Comparison of ENCODE assay signal across 8 cellular contexts in the genomic region with DNA sequence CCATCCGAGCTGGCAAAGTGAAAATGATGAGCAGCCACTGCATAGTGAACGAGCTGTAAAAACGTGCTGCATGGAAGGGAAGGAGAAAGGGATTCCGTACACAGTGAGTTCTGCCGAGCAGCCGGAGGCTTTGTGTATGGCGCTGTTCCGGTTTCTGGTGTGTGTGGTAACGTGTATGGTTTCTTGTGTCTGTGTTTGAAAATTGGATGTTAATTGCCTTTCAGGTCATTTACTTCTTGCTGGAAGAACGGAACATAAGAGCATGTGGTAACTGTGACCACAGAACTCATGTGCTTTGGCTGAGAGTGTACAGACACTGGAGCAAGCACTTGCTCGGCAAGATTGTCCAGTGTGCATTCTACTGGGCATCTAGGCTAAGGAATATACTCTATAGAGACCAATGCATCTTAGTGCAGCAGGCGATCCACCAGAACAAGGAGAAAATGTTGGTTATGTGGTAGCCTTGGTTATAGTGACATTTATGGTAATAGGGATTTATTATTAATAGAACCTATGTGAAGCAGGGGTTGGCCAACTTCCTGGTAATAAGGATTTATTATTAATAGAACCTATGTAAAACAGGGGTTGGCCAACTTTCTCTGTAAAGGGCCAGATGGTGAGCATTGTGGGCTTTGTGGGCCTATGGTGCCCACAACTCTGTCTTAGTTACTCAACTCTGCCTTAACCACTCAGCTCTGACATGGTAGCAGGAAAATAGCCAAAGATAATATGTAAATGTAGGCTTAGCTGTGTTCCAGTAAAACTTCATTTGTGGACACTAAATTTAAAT. TPM values are rescaled to one million over a fixed set of nuclear protein-coding genes. Genes with fewer than 3 reads are reported as not detected.
A peak's percentile ranks its signal among the peaks of the same experiment; 100 is the strongest.
DNase-seq lines count a peak whose midpoint lies in the region; ATAC-seq and TF ChIP-seq lines count a peak whose summit lies in the region.

No MANE protein-coding gene starts in this region.

- no peaks in the 10 kb centered on the region for H4K20me1 ChIP-seq in osteoblast (ENCODE audit: insufficient read depth, low read length)

- in situ Hi-C loops in GM13976 (cut with MboI; ENCODE audit: low sequenced_read_pairs, unreplicated experiment), result loop anchor here (10.0 to 25.0 kb wide), 2 partner anchors 174 to 367 kb away; no protein-coding TSS in a partner anchor

- peaks cover 51% of the 10 kb centered on the region for H3K79me2 ChIP-seq in osteoblast (ENCODE audit: insufficient read depth, low read length)

- TF ChIP-seq CTCF in osteoblast (IDR thresholded peaks at IDR 0.05; ENCODE audit: extremely low read depth, low read depth, low read length) (no peak), heart left ventricle (IDR thresholded peaks at IDR 0.05) (no peak), GM13976 (IDR thresholded peaks at IDR 0.05; ENCODE audit: borderline replicate concordance, control extremely low read depth, extremely low read depth, insufficient read depth, missing control alignments) (no peak)

- peak; percentile 77 for ATAC-seq in GM18909 (IDR thresholded peaks at IDR 0.05; ENCODE audit: poor library complexity, unreplicated experiment)
- ATAC-seq in HG02798 (IDR thresholded peaks at IDR 0.05; ENCODE audit: poor library complexity, unreplicated experiment), result peak; percentile 71
- no peak for ATAC-seq in heart left ventricle

- TF ChIP-seq POLR2A in heart left ventricle (IDR thresholded peaks at IDR 0.05), result no peak

- H3K4me2 ChIP-seq in osteoblast (ENCODE audit: insufficient read depth, low read length), result peak overlapping the region; percentile 20

- H3K27ac ChIP-seq in osteoblast (ENCODE audit: low read depth, low read length) (peak overlapping the region; percentile 31), heart left ventricle (no peak overlapping the region)

- no peak overlapping the region for H2AFZ ChIP-seq in osteoblast (ENCODE audit: low read length)

- no peaks in the 10 kb centered on the region for H3K27me3 ChIP-seq in osteoblast (ENCODE audit: insufficient read depth, low read length)
- no peaks in the 10 kb centered on the region for H3K27me3 ChIP-seq in heart left ventricle

- H3K36me3 ChIP-seq in osteoblast (ENCODE audit: insufficient read depth, low read length) (peaks cover 16% of the 10 kb centered on the region), heart left ventricle (peaks cover 0 to 12% (median 0%) of the 10 kb centered on the region in 9 donors)

- no peaks in the 10 kb centered on the region for H3K9me3 ChIP-seq in osteoblast (ENCODE audit: low read depth, low read length)
- no peaks in the 10 kb centered on the region for H3K9me3 ChIP-seq in heart left ventricle

- H3K4me3 ChIP-seq in osteoblast (ENCODE audit: insufficient read depth, low read length), result no peak overlapping the region
- H3K4me3 ChIP-seq in heart left ventricle, result peak overlapping the region in 1 of 12 donors; percentile 13

- peak; percentile 91 for DNase-seq in NOMO-1 treated with dmso at 0.1 percent for 144 hours (lab: John Stamatoyannopoulos, UW; ENCODE audit: unreplicated experiment)
- DNase-seq in osteoblast (ENCODE audit: insufficient read length, low spot score, missing footprints), result peak; percentile 72
- no peak for DNase-seq in heart left ventricle
- no peak for DNase-seq in GM13976 (ENCODE audit: low spot score)
- no peak for DNase-seq in DMS 273 (lab: John Stamatoyannopoulos, UW; ENCODE audit: unreplicated experiment)
- DNase-seq in Ammon's horn (ENCODE audit: low spot score), result no peak

- H3K4me1 ChIP-seq in osteoblast (ENCODE audit: insufficient read depth, low read length) (peaks cover 34% of the 10 kb centered on the region), heart left ventricle (peaks cover 0 to 41% (median 14%) of the 10 kb centered on the region in 12 donors)

- intact Hi-C loops in heart left ventricle (cut with DNase I), result loop anchor here (2.0 to 10.0 kb wide), 10 partner anchors 70 to 374 kb away; no protein-coding TSS in a partner anchor

- WGBS in heart left ventricle, 4 donors, result 72 to 80% (median 75%) methylated on average over 12 of the region's 12 CpGs

RNA-seq across cellular contexts. Expression of gene GRAMD1B, which starts 49.2 kb away (rescaled TPM):
- total RNA-seq in osteoblast (15.2 and 16.8 TPM in 2 replicates), heart left ventricle (10 to 100 TPM; 12.7 to 42.5 (median 23.0) TPM)
- polyA plus RNA-seq in heart left ventricle, result 10 to 100 TPM in 1 of 2 donors, 1 to 10 TPM in 1; 8.6 to 38.1 TPM

Comparison
In these comparisons a context has a peak if more than half of its experiments do, and no peak if none do; other contexts are left out.
1. ATAC-seq: peak in GM18909 (single experiment) and HG02798 (single experiment); none in heart left ventricle (0 of 4).
2. DNase-seq: peak in NOMO-1 treated with dmso at 0.1 percent for 144 hours (single experiment) and osteoblast (single experiment); none in heart left ventricle (0 of 5), GM13976 (single experiment), DMS 273 (single experiment) and Ammon's horn (single experiment).